ENCODE assay signal across 8 cellular contexts in the genomic region with DNA sequence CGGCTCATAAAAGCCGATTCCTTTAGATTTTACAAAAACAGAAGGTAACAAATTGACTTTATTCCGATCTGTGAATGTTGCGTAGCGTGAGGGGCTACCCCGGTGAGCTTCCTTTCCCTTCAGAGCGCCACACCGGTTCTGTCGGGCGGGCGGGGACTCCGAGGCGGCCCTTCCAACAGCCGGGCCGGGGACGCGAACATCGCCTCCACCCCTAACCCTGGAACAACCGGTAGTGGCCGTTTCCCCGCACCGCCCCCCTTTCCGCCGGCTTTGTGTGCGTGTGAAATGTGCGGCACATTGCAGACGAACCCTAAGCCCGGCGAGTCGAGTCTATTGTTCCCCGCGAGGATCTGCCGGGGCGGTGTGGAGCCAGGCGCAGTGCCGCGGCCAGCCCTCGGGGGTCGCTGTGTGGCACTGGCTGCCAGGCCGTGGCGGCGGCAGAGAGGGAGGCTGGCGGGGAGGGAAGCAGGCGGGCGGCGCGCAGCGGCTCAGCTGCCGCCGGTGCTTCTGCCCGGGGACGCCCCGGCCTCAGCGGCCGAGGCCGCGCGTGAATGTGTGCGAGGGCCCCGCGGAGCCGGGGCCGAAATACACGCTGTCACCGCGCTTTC.
DNase-seq lines count a peak whose midpoint lies in the region; ATAC-seq and TF ChIP-seq lines count a peak whose summit lies in the region.

No MANE protein-coding gene starts in this region.

- peak; percentile 100 for DNase-seq in NCI-H1930 (lab: John Stamatoyannopoulos, UW)
- DNase-seq in T-helper 22 cell (ENCODE audit: low read depth), result peak; percentile 90
- peak; percentile 90 for DNase-seq in astrocyte of the cerebellum (ENCODE audit: low read depth)
- peak; percentile 95 to 96 for DNase-seq in hippocampal formation (lab: John Stamatoyannopoulos, UW)
- DNase-seq in retina, result peak; percentile 97

- peak overlapping the region; percentile 99 for H3K27ac ChIP-seq in 22Rv1

- H3K4me3 ChIP-seq in astrocyte of the cerebellum (ENCODE audit: low read depth, low read length), result peak overlapping the region; percentile 89

- in situ Hi-C loops in astrocyte of the cerebellum (cut with HindIII; ENCODE audit: low sequenced_read_pairs), result no loop called here

- ATAC-seq in GM18508 (IDR thresholded peaks at IDR 0.05; ENCODE audit: insufficient read depth, unreplicated experiment), result peak; percentile 33
- peak; percentile 55 for ATAC-seq in HG02981 (IDR thresholded peaks at IDR 0.05; ENCODE audit: unreplicated experiment)

- peak; percentile 98 for TF ChIP-seq CTCF in 22Rv1 (IDR thresholded peaks at IDR 0.05)
- TF ChIP-seq CTCF in astrocyte of the cerebellum (IDR thresholded peaks at IDR 0.05; ENCODE audit: low read depth, low read length, missing control alignments), result peak; percentile 85

Comparison
In these comparisons a context has a peak if more than half of its experiments do, and no peak if none do; other contexts are left out.
1. Peak in every context shown above with its lines: DNase-seq, ATAC-seq, H3K4me3 ChIP-seq and H3K27ac ChIP-seq.